ENCODE assay signal across 23 cellular contexts in genomic region chr17:71287246-71287828, GRCh38.
DNase-seq lines count a peak whose midpoint lies in the region; ATAC-seq, FAIRE-seq and TF ChIP-seq lines count a peak whose summit lies in the region.
"Had no signal": no experiment of that assay in that cellular context is flagged by ENCODE, and none has a peak within 500 bp of the region (broad histone marks: within the 10 kb centered on the region; RNA-seq: fewer than 3 reads in every experiment).

No MANE protein-coding gene starts in this region.

- H3K4me1 ChIP-seq in foreskin keratinocyte: no peaks in the 10 kb centered on the region
- H3K4me1 ChIP-seq: heart right ventricle, left ventricle myocardium inferior had no signal

- no peak for ATAC-seq in foreskin keratinocyte
- ATAC-seq: heart right ventricle; naive thymus-derived CD8-positive, alpha-beta T cell; right cardiac atrium; T-helper 17 cell had no signal

- no peaks in the 10 kb centered on the region for H3K27me3 ChIP-seq in foreskin keratinocyte
- H3K27me3 ChIP-seq: upper lobe of left lung had no signal

- intact Hi-C loops in posterior vena cava (cut with DNase I): no loop called here

- TF ChIP-seq CTCF in foreskin keratinocyte (conservative IDR thresholded peaks at IDR 0.05): no peak

- DNase-seq in NCI-H2081 (lab: John Stamatoyannopoulos, UW) (peak; percentile 5 to 56), NCI-H2081 treated with DMSO at 0.1 percent for 48 hours (lab: John Stamatoyannopoulos, UW) (no peak), astrocyte of the hippocampus (ENCODE audit: low read depth, low spot score) (peak; percentile 65), islet precursor cell (peak; percentile 58), urothelium cell line (ENCODE audit: low spot score) (peak; percentile 29), posterior vena cava (ENCODE audit: low spot score) (no peak), foreskin keratinocyte (no peak), cerebellar cortex (ENCODE audit: low spot score) (no peak)
- DNase-seq: activated CD4-positive, CD25-positive, alpha-beta regulatory T cell treated with anti-CD3 and anti-CD28 coated beads, Interleukin-2, amount 50 U/mL, for 72 hours; activated CD8-positive, alpha-beta memory T cell treated with anti-CD3 and anti-CD28 coated beads, Interleukin-2, amount 50 U/mL, for 4 hours; activated naive CD4-positive, alpha-beta T cell treated with anti-CD3 and anti-CD28 coated beads, Interleukin-2, amount 10 ng/mL, durations not matched to agents 7 days and 5 days; central memory CD4-positive, alpha-beta T cell; COR-L47; heart right ventricle; left ventricle myocardium inferior; naive thymus-derived CD8-positive, alpha-beta T cell; NCI-H1417; NCI-H526 treated with DMSO at 0.1 percent for 48 hours; RPMI8226; stimulated activated CD4-positive, alpha-beta T cell treated with anti-CD3 and anti-CD28 coated beads, Interleukin-2, amount 100 ng/mL, for 48 hours; T-helper 17 cell; upper lobe of left lung had no signal

- H3K27ac ChIP-seq in foreskin keratinocyte: no peak overlapping the region
- H3K27ac ChIP-seq: heart right ventricle, left ventricle myocardium inferior, upper lobe of left lung had no signal

- no peak for FAIRE-seq in urothelium cell line (lab: Jason Lieb, UNC)

Comparison
In these comparisons a context has a peak if more than half of its experiments do, and no peak if none do; other contexts are left out.
1. DNase-seq: peak in NCI-H2081 (2 of 2), astrocyte of the hippocampus (single experiment), islet precursor cell (single experiment) and urothelium cell line (single experiment); none in NCI-H2081 treated with DMSO at 0.1 percent for 48 hours (single experiment), posterior vena cava (single experiment), foreskin keratinocyte (0 of 2) and cerebellar cortex (single experiment).